In the genomic region with DNA sequence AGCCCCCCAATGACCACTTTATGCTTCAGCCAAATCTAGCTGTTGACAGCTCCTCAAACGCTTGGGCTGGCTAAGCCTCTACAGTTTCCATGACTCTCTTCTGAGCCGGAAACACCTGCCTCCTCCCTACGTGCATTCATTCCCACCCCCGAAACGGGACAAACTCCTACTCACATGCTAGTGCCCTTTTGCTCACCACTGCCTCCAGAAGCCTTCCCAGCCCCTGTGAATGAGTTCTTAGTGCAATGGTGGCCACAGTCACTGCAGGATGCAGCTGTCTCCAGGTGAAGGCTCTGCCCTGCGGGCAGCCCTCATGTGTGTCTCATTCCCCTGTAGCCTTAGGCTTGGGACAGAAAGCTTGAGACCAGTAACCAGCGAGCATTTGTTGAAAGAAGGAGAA, we compare ENCODE assay signal across 18 cellular contexts.
A peak's percentile ranks its signal among the peaks of the same experiment; 100 is the strongest.
DNase-seq lines count a peak whose midpoint lies in the region; ATAC-seq, FAIRE-seq and TF ChIP-seq lines count a peak whose summit lies in the region.
"Had no signal": no experiment of that assay in that cellular context is flagged by ENCODE, and none has a peak within 500 bp of the region (broad histone marks: within the 10 kb centered on the region; RNA-seq: fewer than 3 reads in every experiment).

No MANE protein-coding gene starts in this region.

- no peak overlapping the region for H2AFZ ChIP-seq in HepG2 (ENCODE audit: low read length)

- no peaks in the 10 kb centered on the region for H3K36me3 Mint-ChIP-seq in activated T-helper 1 cell treated with anti-CD3 and anti-CD28 coated beads, Interleukin-12 subunit alpha, Interleukin-12 subunit beta, Interleukin-2, Interleukin-4 antibody, amounts not matched to agents 30 ng/mL and 10 ng/mL and 1 ng/mL, durations not matched to agents 14 hours and 24 hours and 36 hours (ENCODE audit: low read depth)
- H3K36me3 Mint-ChIP-seq in mesothelial cell of epicardium = no peaks in the 10 kb centered on the region
- no peaks in the 10 kb centered on the region for H3K36me3 Mint-ChIP-seq in type B pancreatic cell

- TF ChIP-seq RAD21 in HepG2 (CRISPR knock-in tag; IDR thresholded peaks at IDR 0.05) = no peak

- no peak overlapping the region for H3K4me3 Mint-ChIP-seq in activated T-helper 1 cell treated with anti-CD3 and anti-CD28 coated beads, Interleukin-12 subunit alpha, Interleukin-12 subunit beta, Interleukin-2, Interleukin-4 antibody, amounts not matched to agents 30 ng/mL and 10 ng/mL and 1 ng/mL, durations not matched to agents 14 hours and 24 hours and 36 hours
- H3K4me3 Mint-ChIP-seq in mesothelial cell of epicardium (no peak overlapping the region), type B pancreatic cell (peak overlapping the region; percentile 30)

- peak overlapping the region; percentile 34; the same call in 1 of the 2 replicates for H3K9ac ChIP-seq in HepG2 (ENCODE audit: insufficient read depth, low read depth, low read length)

- intact Hi-C loops in HepG2 (cut with micrococcal nuclease; ENCODE audit: unreplicated experiment) (no loop called here), right lobe of liver (cut with DNase I) (no loop called here)
- intact Hi-C loops in activated T-helper 1 cell treated with anti-CD3 and anti-CD28 coated beads, Interleukin-12 subunit alpha, Interleukin-12 subunit beta, Interleukin-2, Interleukin-4 antibody, amounts not matched to agents 30 ng/mL and 10 ng/mL and 1 ng/mL, durations not matched to agents 14 hours and 24 hours and 36 hours (cut with micrococcal nuclease) = no loop called here

- H3K27me3 Mint-ChIP-seq in activated T-helper 1 cell treated with anti-CD3 and anti-CD28 coated beads, Interleukin-12 subunit alpha, Interleukin-12 subunit beta, Interleukin-2, Interleukin-4 antibody, amounts not matched to agents 30 ng/mL and 10 ng/mL and 1 ng/mL, durations not matched to agents 14 hours and 24 hours and 36 hours (ENCODE audit: insufficient read depth) = no peaks in the 10 kb centered on the region
- peaks cover 3% of the 10 kb centered on the region for H3K27me3 Mint-ChIP-seq in mesothelial cell of epicardium (ENCODE audit: low read depth)
- peaks cover 17% of the 10 kb centered on the region for H3K27me3 Mint-ChIP-seq in type B pancreatic cell

- no peaks in the 10 kb centered on the region for H3K79me2 ChIP-seq in HepG2 (ENCODE audit: insufficient read depth, low read length)

- H3K4me2 ChIP-seq in HepG2 (ENCODE audit: low read depth, low read length) = peak overlapping the region; percentile 83

- POLR2A ChIA-PET in HepG2 (lab: Yijun Ruan, JAX) = no interaction called here

- no peak for DNase-seq in HepG2 (ENCODE audit: low spot score)
- DNase-seq in right lobe of liver = no peak
- no peak for DNase-seq in activated T-helper 1 cell treated with anti-CD3 and anti-CD28 coated beads, Interleukin-12 subunit alpha, Interleukin-12 subunit beta, Interleukin-2, Interleukin-4 antibody, amounts not matched to agents 30 ng/mL and 10 ng/mL and 1 ng/mL, durations not matched to agents 14 hours and 24 hours and 36 hours (ENCODE audit: low spot score)
- no peak for DNase-seq in mesothelial cell of epicardium (ENCODE audit: low spot score in 2 of 2, unreplicated experiment in 2 of 2)
- DNase-seq in type B pancreatic cell (ENCODE audit: extremely low spot score, unreplicated experiment) = no peak
- DNase-seq in RPMI8226 = no peak
- DNase-seq: Caco-2, DMS79 treated with DMSO at 0.1 percent for 48 hours, GDM1, GOT3, IMR-90, NCI-H1436, NCI-H2081, NCI-H526 treated with DMSO at 0.1 percent for 48 hours had no signal

- H3K9me3 ChIP-seq in HepG2 (ENCODE audit: low read length) (no peaks in the 10 kb centered on the region), right lobe of liver (no peaks in the 10 kb centered on the region)
- H3K9me3 ChIP-seq: Caco-2 had no signal

- no TSS peak for BruUV-seq in HepG2 (replicated peaks; lab: Mats Ljungman, UMichigan)

- H3K27ac ChIP-seq in HepG2 (ENCODE audit: extremely low read length, insufficient read depth, low read length) (no peak overlapping the region), right lobe of liver (no peak overlapping the region)

- 17% methylated on average over 7 of the region's 7 CpGs for WGBS in HepG2 (ENCODE audit: low lambda C conversion rate)
- 59% methylated on average over 7 of the region's 7 CpGs for WGBS in right lobe of liver (ENCODE audit: insufficient coverage, low coverage, low lambda C conversion rate, missing lambda C conversion rate)

- H4K20me1 ChIP-seq in HepG2 (ENCODE audit: insufficient read depth, low read length) = no peaks in the 10 kb centered on the region

- peak overlapping the region in 2 of 3 experiments; percentile 22 to 67; a peak in 3 of 6 replicates for H3K4me3 ChIP-seq in HepG2 (replicated peaks in 1 of 3; ENCODE audit: insufficient read depth in 1 of 3, low read depth in 2 of 3, low read length in 3 of 3)
- H3K4me3 ChIP-seq in right lobe of liver = no peak overlapping the region

- TF ChIP-seq EP300 in HepG2 (IDR thresholded peaks at IDR 0.05; ENCODE audit: low read depth in 2 of 2, low read length in 2 of 2) (no peak), HepG2 (CRISPR knock-in tag; IDR thresholded peaks at IDR 0.05; ENCODE audit: borderline replicate concordance) (no peak)

- H3K27me3 ChIP-seq in HepG2 (ENCODE audit: control insufficient read depth in 1 of 2, insufficient read depth in 2 of 2, low read length in 2 of 2) (peaks cover 0 to 55% of the 10 kb centered on the region in 2 experiments; a peak in 4 of 5 replicates), right lobe of liver (no peaks in the 10 kb centered on the region)

- H3K36me3 ChIP-seq in HepG2 (replicated peaks in 1 of 2; ENCODE audit: control insufficient read depth in 1 of 2, insufficient read depth in 2 of 2, low read length in 2 of 2) (no peaks in the 10 kb centered on the region), right lobe of liver (no peaks in the 10 kb centered on the region)

- no peaks in the 10 kb centered on the region for H3K4me1 Mint-ChIP-seq in activated T-helper 1 cell treated with anti-CD3 and anti-CD28 coated beads, Interleukin-12 subunit alpha, Interleukin-12 subunit beta, Interleukin-2, Interleukin-4 antibody, amounts not matched to agents 30 ng/mL and 10 ng/mL and 1 ng/mL, durations not matched to agents 14 hours and 24 hours and 36 hours (ENCODE audit: low read depth)
- H3K4me1 Mint-ChIP-seq in mesothelial cell of epicardium = peaks cover 23% of the 10 kb centered on the region
- peaks cover 50% of the 10 kb centered on the region for H3K4me1 Mint-ChIP-seq in type B pancreatic cell (ENCODE audit: unreplicated experiment)

- ATAC-seq in HepG2 = peak; percentile 60
- no peak for ATAC-seq in right lobe of liver
- no peak for ATAC-seq in GM19328 (IDR thresholded peaks at IDR 0.05; ENCODE audit: unreplicated experiment)
- no peak for ATAC-seq in HG02840 (IDR thresholded peaks at IDR 0.05; ENCODE audit: low FRiP score, unreplicated experiment)

- FAIRE-seq in HepG2 (lab: Jason Lieb, UNC) = no peak
- FAIRE-seq: A204.1, GM12892 had no signal

- H3K9me3 Mint-ChIP-seq in activated T-helper 1 cell treated with anti-CD3 and anti-CD28 coated beads, Interleukin-12 subunit alpha, Interleukin-12 subunit beta, Interleukin-2, Interleukin-4 antibody, amounts not matched to agents 30 ng/mL and 10 ng/mL and 1 ng/mL, durations not matched to agents 14 hours and 24 hours and 36 hours = no peaks in the 10 kb centered on the region
- H3K9me3 Mint-ChIP-seq in mesothelial cell of epicardium (no peaks in the 10 kb centered on the region), type B pancreatic cell (no peaks in the 10 kb centered on the region)

- no peak for TF ChIP-seq CTCF in HepG2 (CRISPR knock-in tag; IDR thresholded peaks at IDR 0.05)
- TF ChIP-seq CTCF in right lobe of liver (IDR thresholded peaks at IDR 0.05) = no peak
- TF ChIP-seq CTCF in mesothelial cell of epicardium (IDR thresholded peaks at IDR 0.05; ENCODE audit: unreplicated experiment) = no peak
- TF ChIP-seq CTCF in type B pancreatic cell (conservative IDR thresholded peaks at IDR 0.05) = no peak

- no peak for TF ChIP-seq POLR2A in HepG2 (IDR thresholded peaks at IDR 0.05; ENCODE audit: insufficient read depth in 1 of 2, low read depth in 2 of 2, low read length in 2 of 2)
- TF ChIP-seq POLR2A in right lobe of liver (IDR thresholded peaks at IDR 0.05) = no peak

- peak overlapping the region; percentile 19 for H3K27ac Mint-ChIP-seq in activated T-helper 1 cell treated with anti-CD3 and anti-CD28 coated beads, Interleukin-12 subunit alpha, Interleukin-12 subunit beta, Interleukin-2, Interleukin-4 antibody, amounts not matched to agents 30 ng/mL and 10 ng/mL and 1 ng/mL, durations not matched to agents 14 hours and 24 hours and 36 hours
- H3K27ac Mint-ChIP-seq in mesothelial cell of epicardium (peak overlapping the region; percentile 29), type B pancreatic cell (peak overlapping the region; percentile 62)

- H3K4me1 ChIP-seq in HepG2 (ENCODE audit: insufficient read depth, low read length) (peaks cover 26% of the 10 kb centered on the region), right lobe of liver (no peaks in the 10 kb centered on the region)
- H3K4me1 ChIP-seq: Caco-2 had no signal

- in situ Hi-C loops in HepG2 (cut with HindIII; ENCODE audit: extremely low pct_ligation_motif_present, low pct_unique_long_range_greater_than_20kb) = no loop called here

- CTCF ChIA-PET in HepG2 (lab: Yijun Ruan, JAX; ENCODE audit: low intra/inter-chr PET ratio, low total read pairs) = no interaction called here

TF ChIP-seq in HepG2, 621 proteins besides CTCF, POLR2A, EP300 and RAD21:
- TF ChIP-seq CHD2 (IDR thresholded peaks at IDR 0.05; ENCODE audit: low read depth, low read length) (no peak), ZNF501 (CRISPR knock-in tag; IDR thresholded peaks at IDR 0.05) (no peak), ZNF616 (CRISPR knock-in tag; IDR thresholded peaks at IDR 0.05; ENCODE audit: low read depth) (no peak), DPF2 (CRISPR knock-in tag; IDR thresholded peaks at IDR 0.05; ENCODE audit: borderline replicate concordance, low read depth) (no peak), ZNF782 (CRISPR knock-in tag; IDR thresholded peaks at IDR 0.05; ENCODE audit: borderline replicate concordance) (no peak), SAP130 (CRISPR knock-in tag; IDR thresholded peaks at IDR 0.05; ENCODE audit: low read depth) (0 out of 2 replicates have a peak, but pooled peaks have one; percentile 17), ZNF180 (CRISPR knock-in tag; IDR thresholded peaks at IDR 0.05; ENCODE audit: borderline replicate concordance, low read depth) (no peak), MED13 (CRISPR knock-in tag; IDR thresholded peaks at IDR 0.05) (no peak)

Comparison
In these comparisons a context has a peak if more than half of its experiments do, and no peak if none do; other contexts are left out.
1. H3K4me3 ChIP-seq: peak in HepG2 (2 of 3); none in right lobe of liver (0 of 3).
2. Peak in every context shown above with its lines, with median percentiles within 50 percentile points of each other: H3K27ac Mint-ChIP-seq.